ENCODE assay signal across 8 cellular contexts in genomic region chr21:10325546-10325945, GRCh38.
DNase-seq lines count a peak whose midpoint lies in the region; ATAC-seq and TF ChIP-seq lines count a peak whose summit lies in the region.
"Not testable (repeated sequence)": the region's sequence is repeated elsewhere in the genome, so short reads cannot be mapped to it uniquely, and the experiment has no call there.

No MANE protein-coding gene starts in this region.

- in situ Hi-C loops in Caki2 (cut with HindIII; ENCODE audit: low pct_unique_long_range_greater_than_20kb, low sequenced_read_pairs), result not testable (repeated sequence)

- POLR2A ChIA-PET in activated naive CD8-positive, alpha-beta T cell treated with anti-CD3 and anti-CD28 coated beads, Interleukin-2, amount 10 ng/mL, durations not matched to agents 7 days and 5 days (lab: Charles Lee), result not testable (repeated sequence)

- not testable (repeated sequence) for H3K27ac Mint-ChIP-seq in activated naive CD8-positive, alpha-beta T cell treated with anti-CD3 and anti-CD28 coated beads, Interleukin-2, amount 10 ng/mL, durations not matched to agents 7 days and 5 days

- peak; percentile 99 for ATAC-seq in GM21737 (IDR thresholded peaks at IDR 0.05; ENCODE audit: unreplicated experiment)
- ATAC-seq in HG03280 (IDR thresholded peaks at IDR 0.05; ENCODE audit: unreplicated experiment), result peak; percentile 93
- peak; percentile 73 for ATAC-seq in activated naive CD8-positive, alpha-beta T cell treated with anti-CD3 and anti-CD28 coated beads, Interleukin-2, amount 10 ng/mL, durations not matched to agents 7 days and 5 days (ENCODE audit: low read depth)

- TF ChIP-seq CTCF in foreskin fibroblast (IDR thresholded peaks at IDR 0.05; ENCODE audit: low read depth, low read length), result not testable (repeated sequence)

- H3K4me1 Mint-ChIP-seq in activated naive CD8-positive, alpha-beta T cell treated with anti-CD3 and anti-CD28 coated beads, Interleukin-2, amount 10 ng/mL, durations not matched to agents 7 days and 5 days, result not testable (repeated sequence)

- not testable (repeated sequence) for H3K27me3 Mint-ChIP-seq in activated naive CD8-positive, alpha-beta T cell treated with anti-CD3 and anti-CD28 coated beads, Interleukin-2, amount 10 ng/mL, durations not matched to agents 7 days and 5 days

- H3K9me3 Mint-ChIP-seq in activated naive CD8-positive, alpha-beta T cell treated with anti-CD3 and anti-CD28 coated beads, Interleukin-2, amount 10 ng/mL, durations not matched to agents 7 days and 5 days, result peaks cover 37% of the 10 kb centered on the region

- H3K4me3 Mint-ChIP-seq in activated naive CD8-positive, alpha-beta T cell treated with anti-CD3 and anti-CD28 coated beads, Interleukin-2, amount 10 ng/mL, durations not matched to agents 7 days and 5 days, result not testable (repeated sequence)

- peak; percentile 59 for DNase-seq in Caki2 (ENCODE audit: low read depth)
- DNase-seq in RPMI8226, result peak; percentile 66
- not testable (repeated sequence) for DNase-seq in activated naive CD8-positive, alpha-beta T cell treated with anti-CD3 and anti-CD28 coated beads, Interleukin-2, amount 10 ng/mL, durations not matched to agents 7 days and 5 days
- DNase-seq in foreskin fibroblast, result peak; percentile 59 to 68
- DNase-seq in myocyte (ENCODE audit: low read depth), result peak; percentile 92
- peak; percentile 100 for DNase-seq in superior temporal gyrus (ENCODE audit: extremely low spot score)

- H3K4me3 ChIP-seq in foreskin fibroblast (ENCODE audit: low read depth in 1 of 2, low read length in 2 of 2), result not testable (repeated sequence)

- not testable (repeated sequence) for H3K36me3 Mint-ChIP-seq in activated naive CD8-positive, alpha-beta T cell treated with anti-CD3 and anti-CD28 coated beads, Interleukin-2, amount 10 ng/mL, durations not matched to agents 7 days and 5 days
